Comparison of ENCODE assay signal across 37 cellular contexts in the genomic region with DNA sequence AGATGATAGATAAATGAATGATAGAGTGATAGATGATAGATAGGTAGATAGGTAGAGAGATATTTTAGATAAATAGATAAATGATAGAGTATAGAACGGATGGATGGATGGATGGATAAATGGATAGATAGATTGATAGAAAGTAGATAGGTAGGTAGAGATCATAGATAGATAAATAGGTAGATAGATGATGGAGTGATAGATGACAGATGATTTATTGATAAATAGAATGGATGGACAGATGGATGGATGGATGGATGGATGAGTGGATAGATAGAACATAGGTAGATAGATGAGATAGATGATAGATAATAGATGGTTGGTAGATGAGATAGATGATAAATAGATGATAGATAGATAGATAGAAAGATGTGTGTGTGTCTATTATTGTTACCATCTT. TPM values are rescaled to one million over a fixed set of nuclear protein-coding genes. Genes with fewer than 3 reads are reported as not detected.
"Had no signal": no experiment of that assay in that cellular context is flagged by ENCODE, and none has a peak within 500 bp of the region (broad histone marks: within the 10 kb centered on the region; RNA-seq: fewer than 3 reads in every experiment).

No MANE protein-coding gene starts in this region.

- H3K36me3 Mint-ChIP-seq: activated CD4-positive, alpha-beta memory T cell treated with anti-CD3 and anti-CD28 coated beads for 36 hours; activated naive CD4-positive, alpha-beta T cell treated with anti-CD3 and anti-CD28 coated beads, Interleukin-2, amount 50 U/mL, for 24 hours; activated naive CD8-positive, alpha-beta T cell; activated naive CD8-positive, alpha-beta T cell treated with anti-CD3 and anti-CD28 coated beads, Interleukin-2, amount 10 ng/mL, durations not matched to agents 7 days and 5 days had no signal

- DNase-seq: activated B cell treated with CpG ODN at 0.5 μM for 24 hours; activated CD4-positive, alpha-beta memory T cell treated with anti-CD3 and anti-CD28 coated beads for 36 hours; activated CD4-positive, alpha-beta T cell treated with anti-CD3 and anti-CD28 coated beads for 4 hours; activated CD4-positive, alpha-beta T cell treated with anti-CD3 and anti-CD28 coated beads, Interleukin-2, amount 10 ng/mL, durations not matched to agents 24 days and 14 days; activated CD4-positive, alpha-beta T cell treated with anti-CD3 and anti-CD28 coated beads, Interleukin-2, amount 50 U/mL, for 1 hour; activated CD4-positive, alpha-beta T cell treated with anti-CD3 and anti-CD28 coated beads, Interleukin-2, amount 50 U/mL, for 4 hours; activated CD4-positive, CD25-positive, alpha-beta regulatory T cell treated with anti-CD3 and anti-CD28 coated beads, Interleukin-2, amount 50 U/mL, for 72 hours; activated CD8-positive, alpha-beta memory T cell treated with anti-CD3 and anti-CD28 coated beads, Interleukin-2, amount 50 U/mL, for 4 hours; activated CD8-positive, alpha-beta T cell treated with anti-CD3 and anti-CD28 coated beads for 36 hours; activated effector memory CD4-positive, alpha-beta T cell treated with anti-CD3 and anti-CD28 coated beads, Interleukin-2, amount 50 U/mL, for 16 hours; activated gamma-delta T cell treated with Interleukin-2 at 50 U/mL for 16 hours; activated naive CD4-positive, alpha-beta T cell; activated naive CD4-positive, alpha-beta T cell treated with anti-CD3 and anti-CD28 coated beads for 36 hours; activated naive CD8-positive, alpha-beta T cell treated with anti-CD3 and anti-CD28 coated beads, Interleukin-2, amount 10 ng/mL, durations not matched to agents 7 days and 5 days; activated naive CD8-positive, alpha-beta T cell treated with anti-CD3 and anti-CD28 coated beads, Interleukin-2, amount 50 U/mL, for 24 hours; activated T-cell treated with anti-CD3 and anti-CD28 coated beads for 4 hours; activated T-cell treated with anti-CD3 and anti-CD28 coated beads, Interleukin-2, amount 50 U/mL, for 1 hour; activated T-cell treated with anti-CD3 and anti-CD28 coated beads, Interleukin-2, amount 50 U/mL, for 4 hours; activated T-cell treated with anti-CD3 and anti-CD28 coated beads, Interleukin-2, amount 50 U/mL, for 72 hours; amygdala; anterior cingulate cortex; body of pancreas; brain microvascular endothelial cell; central memory CD4-positive, alpha-beta T cell; T-helper 2 cell; T-helper 9 cell had no signal

- H3K9me3 Mint-ChIP-seq: activated B cell treated with CpG ODN at 0.5 μM for 24 hours; activated CD4-positive, alpha-beta memory T cell treated with anti-CD3 and anti-CD28 coated beads for 36 hours; activated CD4-positive, alpha-beta T cell treated with anti-CD3 and anti-CD28 coated beads, Interleukin-2, amount 10 ng/mL, durations not matched to agents 24 days and 14 days; activated CD8-positive, alpha-beta T cell treated with anti-CD3 and anti-CD28 coated beads for 36 hours; activated naive CD4-positive, alpha-beta T cell treated with anti-CD3 and anti-CD28 coated beads for 36 hours; activated naive CD4-positive, alpha-beta T cell treated with anti-CD3 and anti-CD28 coated beads, Interleukin-2, amount 50 U/mL, for 24 hours; activated naive CD8-positive, alpha-beta T cell treated with anti-CD3 and anti-CD28 coated beads, Interleukin-2, amount 10 ng/mL, durations not matched to agents 7 days and 5 days; activated naive CD8-positive, alpha-beta T cell treated with anti-CD3 and anti-CD28 coated beads, Interleukin-2, amount 50 U/mL, for 24 hours; activated T-cell treated with anti-CD3 and anti-CD28 coated beads, Interleukin-2, amount 50 U/mL, for 4 hours; activated T-cell treated with anti-CD3 and anti-CD28 coated beads, Interleukin-2, amount 50 U/mL, for 72 hours; activated T-helper 1 cell treated with anti-CD3 and anti-CD28 coated beads, Interleukin-12 subunit alpha, Interleukin-12 subunit beta, Interleukin-2, Interleukin-4 antibody, amounts not matched to agents 30 ng/mL and 10 ng/mL and 1 ng/mL, durations not matched to agents 14 hours and 24 hours and 36 hours; activated T-helper 17 cell treated with anti-CD3 and anti-CD28 coated beads, Interleukin-2, amount 50 U/mL, for 72 hours; T-helper 1 cell treated with Interleukin-12 subunit alpha and Interleukin-12 subunit beta and Interleukin-4 antibody, amounts not matched to agents 30 μg/mL and 1 μg/mL, for 36 hours; T-helper 2 cell treated with Interferon-gamma antibody and Interleukin-4, amounts not matched to agents 5 μg/mL and 100 μg/mL, for 36 hours had no signal

- H3K9me3 ChIP-seq: ascending aorta, body of pancreas had no signal

- FAIRE-seq: TTC549 had no signal

- H3K4me3 Mint-ChIP-seq: activated B cell treated with CpG ODN at 0.5 μM for 24 hours; activated CD4-positive, alpha-beta memory T cell treated with anti-CD3 and anti-CD28 coated beads for 36 hours; activated CD4-positive, alpha-beta T cell treated with anti-CD3 and anti-CD28 coated beads, Interleukin-2, amount 10 ng/mL, durations not matched to agents 24 days and 14 days; activated CD8-positive, alpha-beta T cell treated with anti-CD3 and anti-CD28 coated beads for 36 hours; activated naive CD4-positive, alpha-beta T cell treated with anti-CD3 and anti-CD28 coated beads for 36 hours; activated naive CD4-positive, alpha-beta T cell treated with anti-CD3 and anti-CD28 coated beads, Interleukin-2, amount 50 U/mL, for 24 hours; activated naive CD8-positive, alpha-beta T cell; activated naive CD8-positive, alpha-beta T cell treated with anti-CD3 and anti-CD28 coated beads, Interleukin-2, amount 10 ng/mL, durations not matched to agents 7 days and 5 days; activated naive CD8-positive, alpha-beta T cell treated with anti-CD3 and anti-CD28 coated beads, Interleukin-2, amount 50 U/mL, for 24 hours; activated T-cell treated with anti-CD3 and anti-CD28 coated beads, Interleukin-2, amount 50 U/mL, for 4 hours; activated T-cell treated with anti-CD3 and anti-CD28 coated beads, Interleukin-2, amount 50 U/mL, for 72 hours; activated T-helper 1 cell treated with anti-CD3 and anti-CD28 coated beads, Interleukin-12 subunit alpha, Interleukin-12 subunit beta, Interleukin-2, Interleukin-4 antibody, amounts not matched to agents 30 ng/mL and 10 ng/mL and 1 ng/mL, durations not matched to agents 14 hours and 24 hours and 36 hours; activated T-helper 17 cell treated with anti-CD3 and anti-CD28 coated beads, Interleukin-2, amount 50 U/mL, for 72 hours; T-helper 1 cell treated with Interleukin-12 subunit alpha and Interleukin-12 subunit beta and Interleukin-4 antibody, amounts not matched to agents 30 μg/mL and 1 μg/mL, for 36 hours; T-helper 2 cell treated with Interferon-gamma antibody and Interleukin-4, amounts not matched to agents 5 μg/mL and 100 μg/mL, for 36 hours had no signal

- H3K36me3 ChIP-seq: ascending aorta, brain microvascular endothelial cell, breast epithelium had no signal

- H3K4me3 ChIP-seq: ascending aorta, body of pancreas, breast epithelium had no signal

- H3K4me1 Mint-ChIP-seq: activated B cell treated with CpG ODN at 0.5 μM for 24 hours; activated CD4-positive, alpha-beta T cell treated with anti-CD3 and anti-CD28 coated beads, Interleukin-2, amount 10 ng/mL, durations not matched to agents 24 days and 14 days; activated naive CD4-positive, alpha-beta T cell treated with anti-CD3 and anti-CD28 coated beads, Interleukin-2, amount 50 U/mL, for 24 hours; activated naive CD8-positive, alpha-beta T cell treated with anti-CD3 and anti-CD28 coated beads, Interleukin-2, amount 10 ng/mL, durations not matched to agents 7 days and 5 days; activated naive CD8-positive, alpha-beta T cell treated with anti-CD3 and anti-CD28 coated beads, Interleukin-2, amount 50 U/mL, for 24 hours; activated T-helper 17 cell treated with anti-CD3 and anti-CD28 coated beads, Interleukin-2, amount 50 U/mL, for 72 hours had no signal

- H3K27ac Mint-ChIP-seq: activated B cell treated with CpG ODN at 0.5 μM for 24 hours; activated CD4-positive, alpha-beta memory T cell treated with anti-CD3 and anti-CD28 coated beads for 36 hours; activated CD4-positive, alpha-beta T cell treated with anti-CD3 and anti-CD28 coated beads, Interleukin-2, amount 10 ng/mL, durations not matched to agents 24 days and 14 days; activated CD8-positive, alpha-beta T cell treated with anti-CD3 and anti-CD28 coated beads for 36 hours; activated naive CD4-positive, alpha-beta T cell treated with anti-CD3 and anti-CD28 coated beads for 36 hours; activated naive CD4-positive, alpha-beta T cell treated with anti-CD3 and anti-CD28 coated beads, Interleukin-2, amount 50 U/mL, for 24 hours; activated naive CD8-positive, alpha-beta T cell; activated naive CD8-positive, alpha-beta T cell treated with anti-CD3 and anti-CD28 coated beads, Interleukin-2, amount 10 ng/mL, durations not matched to agents 7 days and 5 days; activated naive CD8-positive, alpha-beta T cell treated with anti-CD3 and anti-CD28 coated beads, Interleukin-2, amount 50 U/mL, for 24 hours; activated T-cell treated with anti-CD3 and anti-CD28 coated beads, Interleukin-2, amount 50 U/mL, for 72 hours; activated T-helper 1 cell treated with anti-CD3 and anti-CD28 coated beads, Interleukin-12 subunit alpha, Interleukin-12 subunit beta, Interleukin-2, Interleukin-4 antibody, amounts not matched to agents 30 ng/mL and 10 ng/mL and 1 ng/mL, durations not matched to agents 14 hours and 24 hours and 36 hours; activated T-helper 17 cell treated with anti-CD3 and anti-CD28 coated beads, Interleukin-2, amount 50 U/mL, for 72 hours; T-helper 1 cell treated with Interleukin-12 subunit alpha and Interleukin-12 subunit beta and Interleukin-4 antibody, amounts not matched to agents 30 μg/mL and 1 μg/mL, for 36 hours; T-helper 2 cell treated with Interferon-gamma antibody and Interleukin-4, amounts not matched to agents 5 μg/mL and 100 μg/mL, for 36 hours had no signal

- H3K4me1 ChIP-seq: ascending aorta, body of pancreas, breast epithelium had no signal

- H3K27ac ChIP-seq: ascending aorta, body of pancreas, brain microvascular endothelial cell, breast epithelium, VCaP had no signal

- H3K27me3 Mint-ChIP-seq: activated CD4-positive, alpha-beta memory T cell treated with anti-CD3 and anti-CD28 coated beads for 36 hours; activated CD8-positive, alpha-beta T cell treated with anti-CD3 and anti-CD28 coated beads for 36 hours had no signal

- H3K27me3 ChIP-seq: ascending aorta, body of pancreas, brain microvascular endothelial cell had no signal

- ATAC-seq: activated CD8-positive, alpha-beta T cell treated with anti-CD3 and anti-CD28 coated beads for 36 hours; activated naive CD8-positive, alpha-beta T cell treated with anti-CD3 and anti-CD28 coated beads, Interleukin-2, amount 50 U/mL, for 24 hours; activated T-cell treated with anti-CD3 and anti-CD28 coated beads, Interleukin-2, amount 50 U/mL, for 4 hours; activated T-cell treated with anti-CD3 and anti-CD28 coated beads, Interleukin-2, amount 50 U/mL, for 72 hours; activated T-helper 17 cell treated with anti-CD3 and anti-CD28 coated beads, Interleukin-2, amount 50 U/mL, for 72 hours; body of pancreas had no signal

RNA-seq across cellular contexts. Expression of a gene that starts 50.9 kb away (rescaled TPM):
- total RNA-seq: activated B cell treated with CpG ODN at 0.5 μM for 24 hours; activated CD4-positive, alpha-beta memory T cell treated with anti-CD3 and anti-CD28 coated beads for 36 hours; activated CD4-positive, alpha-beta T cell treated with anti-CD3 and anti-CD28 coated beads, Interleukin-2, amount 10 ng/mL, durations not matched to agents 24 days and 14 days; activated CD8-positive, alpha-beta memory T cell treated with anti-CD3 and anti-CD28 coated beads for 36 hours; activated CD8-positive, alpha-beta T cell treated with anti-CD3 and anti-CD28 coated beads for 36 hours; activated naive CD4-positive, alpha-beta T cell treated with anti-CD3 and anti-CD28 coated beads for 36 hours; activated naive CD8-positive, alpha-beta T cell treated with anti-CD3 and anti-CD28 coated beads, Interleukin-2, amount 10 ng/mL, durations not matched to agents 7 days and 5 days; activated T-cell treated with anti-CD3 and anti-CD28 coated beads, Interleukin-2, amount 50 U/mL, for 4 hours; activated T-cell treated with anti-CD3 and anti-CD28 coated beads, Interleukin-2, amount 50 U/mL, for 72 hours; activated T-helper 1 cell treated with anti-CD3 and anti-CD28 coated beads, Interleukin-12 subunit alpha, Interleukin-12 subunit beta, Interleukin-2, Interleukin-4 antibody, amounts not matched to agents 30 ng/mL and 10 ng/mL and 1 ng/mL, durations not matched to agents 14 hours and 24 hours and 36 hours; activated T-helper 17 cell treated with anti-CD3 and anti-CD28 coated beads, Interleukin-2, amount 50 U/mL, for 72 hours had no signal
